In genomic region chr11:34916014-34916809, GRCh38 we compare ENCODE assay signal across 8 cellular contexts. TPM values are rescaled to one million over a fixed set of nuclear protein-coding genes. Genes with fewer than 3 reads are reported as not detected.
DNase-seq lines count a peak whose midpoint lies in the region; TF ChIP-seq lines count a peak whose summit lies in the region.

Gene APIP, minus strand, starts transcription at chr11:34916379. Its CDS starts 95 bp downstream, at chr11:34916284.
Gene PDHX, plus strand, starts transcription at chr11:34916618. Its CDS starts 38 bp downstream, at chr11:34916656.

- H3K27me3 Mint-ChIP-seq in HFFc6 (ENCODE audit: insufficient read depth) = no peaks in the 10 kb centered on the region

- peak within 1 kb of the TSS; percentile 100 for H3K4me3 Mint-ChIP-seq in HFFc6

- peak within 1 kb of the TSS; percentile 99 for H3K27ac Mint-ChIP-seq in HFFc6

- H3K4me1 Mint-ChIP-seq in HFFc6 (ENCODE audit: low read depth) = peaks cover 48% of the 10 kb centered on the region

- peak within 1 kb of the TSS; percentile 32 for H2AFZ ChIP-seq in neuron (ENCODE audit: low read depth, low read length)

- TF ChIP-seq CTCF in HFFc6 (IDR thresholded peaks at IDR 0.05) = no peak

- in situ Hi-C loops in SK-MEL-5 (cut with HindIII; ENCODE audit: low pct_unique_long_range_greater_than_20kb, low sequenced_read_pairs) = no loop called here

- H3K36me3 Mint-ChIP-seq in HFFc6 (ENCODE audit: low read depth) = peaks cover 46% of the 10 kb centered on the region

- no peaks in the 10 kb centered on the region for H3K27me3 ChIP-seq in neuron (ENCODE audit: insufficient read depth, low read length)

- peaks cover 10% of the 10 kb centered on the region for H3K36me3 ChIP-seq in neuron (ENCODE audit: insufficient read depth, low read length)

- DNase-seq in GM04504 (ENCODE audit: low read depth) (peak; percentile 97), HFFc6 (peak; percentile 97), NAMALWA (ENCODE audit: low spot score) (peak; percentile 97), SK-MEL-5 (ENCODE audit: low read depth, low spot score) (peak; percentile 99), foreskin melanocyte (peak; percentile 96), stromal cell of bone marrow (ENCODE audit: low read depth) (peak; percentile 95)
- peak; percentile 99 for DNase-seq in activated naive CD4-positive, alpha-beta T cell treated with Interleukin-2 at 50 U/mL for 16 hours

- no peaks in the 10 kb centered on the region for H3K9me3 Mint-ChIP-seq in HFFc6

- peaks cover 12% of the 10 kb centered on the region for H3K4me1 ChIP-seq in neuron (ENCODE audit: insufficient read depth, low read length)

- peak within 1 kb of the TSS; percentile 76 for H3K4me3 ChIP-seq in neuron (ENCODE audit: low read length)

- H3K9me3 ChIP-seq in neuron (ENCODE audit: low read length) = peaks cover 2% of the 10 kb centered on the region

RNA-seq across cellular contexts. Expression of gene APIP, which starts in this region (rescaled TPM):
- 10 to 100 TPM; 26.6 to 33.3 (median 29.4) TPM for total RNA-seq in HFFc6 (2021; fragmentation: NEBNext Ultra II Directional; extraction: Animal tissue kit (Norgen Biotek cat#: 25700))
- 29.4 and 39.7 TPM in 2 replicates for total RNA-seq in SK-MEL-5 (2014; rRNA removed; shearing (Covaris generic))
- 19.7 and 29.7 TPM in 2 replicates for polyA plus RNA-seq in SK-MEL-5 (2015; cell fraction: cytosol; rRNA removed)
- 42.4 and 57.5 TPM in 2 replicates for polyA plus RNA-seq in SK-MEL-5 (2015; cell fraction: nucleus; rRNA removed)

RNA-seq across cellular contexts. Expression of gene PDHX, which starts in this region (rescaled TPM):
- total RNA-seq in HFFc6 (2021; fragmentation: NEBNext Ultra II Directional; extraction: Animal tissue kit (Norgen Biotek cat#: 25700)) = 10 to 100 TPM; 37.4 to 47.0 (median 42.2) TPM
- 48.8 and 53.0 TPM in 2 replicates for total RNA-seq in SK-MEL-5 (2014; rRNA removed; shearing (Covaris generic))
- 33.2 and 50.5 TPM in 2 replicates for polyA plus RNA-seq in SK-MEL-5 (2015; cell fraction: cytosol; rRNA removed)
- 36.2 and 45.1 TPM in 2 replicates for polyA plus RNA-seq in SK-MEL-5 (2015; cell fraction: nucleus; rRNA removed)

Comparison
In these comparisons a context has a peak if more than half of its experiments do, and no peak if none do; other contexts are left out.
1. Peak in every context shown above with its lines: DNase-seq and H3K4me3 ChIP-seq.